Comparison of ENCODE assay signal across 7 cellular contexts in genomic region chr9:3733527-3734262, GRCh38.
A peak's percentile ranks its signal among the peaks of the same experiment; 100 is the strongest.
DNase-seq lines count a peak whose midpoint lies in the region; ATAC-seq, FAIRE-seq and TF ChIP-seq lines count a peak whose summit lies in the region.
"Not testable (repeated sequence)": the region's sequence is repeated elsewhere in the genome, so short reads cannot be mapped to it uniquely, and the experiment has no call there.

No MANE protein-coding gene starts in this region.

- not testable (repeated sequence) for H2AFZ ChIP-seq in IMR-90 (replicated peaks; ENCODE audit: low read length, poor library complexity); mesenchymal stem cell (ENCODE audit: low read depth, low read length); osteoblast (ENCODE audit: low read length)

- 87% methylated on average over 18 of the region's 56 CpGs for WGBS in A549 (ENCODE audit: missing lambda C conversion rate)
- WGBS in IMR-90 (ENCODE audit: extremely low coverage in 2 of 2, insufficient read length in 1 of 2), 2 experiments = 93% methylated on average over 23 of the region's 56 CpGs; no CpG with 5 or more reads in 1 of the 2 experiments
- WGBS in mesenchymal stem cell = 96% methylated on average over 53 of the region's 56 CpGs

- not testable (repeated sequence) for FAIRE-seq in A549 (lab: Jason Lieb, UNC)

- in situ Hi-C loops in IMR-90 (cut with MboI; ENCODE audit: low sequenced_read_pairs) = loop anchor here (5.0 to 25.0 kb wide), 3 partner anchors 329 to 629 kb away; no protein-coding TSS in a partner anchor

- H3K27ac Mint-ChIP-seq in activated CD4-positive, alpha-beta T cell treated with anti-CD3 and anti-CD28 coated beads, Interleukin-2, amount 10 ng/mL, durations not matched to agents 24 days and 14 days = not testable (repeated sequence)
- peak overlapping the region in 3 of 5 experiments; percentile 87 to 90 (median 89) for H3K27ac Mint-ChIP-seq in brain

- peak overlapping the region in 1 of 2 experiments; percentile 83 for H2BK12ac ChIP-seq in mesenchymal stem cell (ENCODE audit: low read length in 2 of 2)

- not testable (repeated sequence) for H2AK9ac ChIP-seq in IMR-90 (replicated peaks; ENCODE audit: low read depth, low read length, poor library complexity)

- POLR2A ChIA-PET in A549 (lab: Yijun Ruan, JAX) = interaction anchor here (0.9 to 1.4 kb wide), 2 partner anchors 495 to 566 kb away, joined by 3 read pairs; partner anchors contain the start of gene GLIS3
- POLR2A ChIA-PET in IMR-90 (lab: Charles Lee; ENCODE audit: unreplicated experiment) = interaction anchor here (0.7 kb wide), 1 partner anchor 55 kb away, joined by 3 read pairs; no protein-coding TSS in a partner anchor

- not testable (repeated sequence) for TF ChIP-seq RAD21 in A549 (conservative IDR thresholded peaks at IDR 0.05 in 1 of 2, IDR thresholded peaks at IDR 0.05 in 1 of 2); IMR-90 (IDR thresholded peaks at IDR 0.05; ENCODE audit: low read length)

- not testable (repeated sequence) for H2BK5ac ChIP-seq in IMR-90 (ENCODE audit: low read depth, low read length, poor library complexity, severe bottlenecking); mesenchymal stem cell (ENCODE audit: low read depth, low read length, poor library complexity, severe bottlenecking)

- not testable (repeated sequence) for H3K27me3 Mint-ChIP-seq in activated CD4-positive, alpha-beta T cell treated with anti-CD3 and anti-CD28 coated beads, Interleukin-2, amount 10 ng/mL, durations not matched to agents 24 days and 14 days; brain

- not testable (repeated sequence) for H3K18ac ChIP-seq in IMR-90 (ENCODE audit: low read depth, low read length); mesenchymal stem cell (ENCODE audit: low read depth in 1 of 2, low read length in 2 of 2)

- peak overlapping the region in 1 of 2 experiments; percentile 49; a peak in 1 of 4 replicates for H4K8ac ChIP-seq in IMR-90 (ENCODE audit: low read depth in 2 of 2, low read length in 2 of 2)
- H4K8ac ChIP-seq in mesenchymal stem cell (ENCODE audit: low read length) = not testable (repeated sequence)

- dilution Hi-C loops in IMR-90 (cut with HindIII; ENCODE audit: low sequenced_read_pairs, unreplicated experiment) = not testable (repeated sequence)

- TF ChIP-seq EP300 in A549 (IDR thresholded peaks at IDR 0.05) = not testable (repeated sequence)

- H3K27ac ChIP-seq in A549 = peak overlapping the region; percentile 52 to 69
- H3K27ac ChIP-seq in IMR-90 (ENCODE audit: insufficient read depth, low read length); mesenchymal stem cell (ENCODE audit: low read length, poor library complexity, severe bottlenecking); upper lobe of right lung: not testable (repeated sequence)
- H3K27ac ChIP-seq in osteoblast (ENCODE audit: low read depth, low read length) = peak overlapping the region; percentile 81

- H2AK5ac ChIP-seq in IMR-90 (ENCODE audit: low read depth, low read length); mesenchymal stem cell (ENCODE audit: low read length, severe bottlenecking): not testable (repeated sequence)

- H3K4me3 Mint-ChIP-seq in activated CD4-positive, alpha-beta T cell treated with anti-CD3 and anti-CD28 coated beads, Interleukin-2, amount 10 ng/mL, durations not matched to agents 24 days and 14 days; brain: not testable (repeated sequence)

- not testable (repeated sequence) for DNase-seq in A549 (ENCODE audit: low read depth in 1 of 2, low spot score in 1 of 2); IMR-90; mesenchymal stem cell
- peak; percentile 49 for DNase-seq in activated CD4-positive, alpha-beta T cell treated with anti-CD3 and anti-CD28 coated beads, Interleukin-2, amount 10 ng/mL, durations not matched to agents 24 days and 14 days
- DNase-seq in osteoblast (ENCODE audit: insufficient read length, low spot score, missing footprints) (peak; percentile 13), upper lobe of right lung (peak; percentile 59)

- not testable (repeated sequence) for H3K4me3 ChIP-seq in A549; IMR-90 (ENCODE audit: insufficient read depth, low read depth, low read length); mesenchymal stem cell (ENCODE audit: insufficient read depth in 1 of 2, low read depth in 1 of 2, low read length in 2 of 2); osteoblast (ENCODE audit: insufficient read depth, low read length); upper lobe of right lung

- H3K79me2 ChIP-seq in osteoblast (ENCODE audit: insufficient read depth, low read length) = not testable (repeated sequence)

- ATAC-seq in A549; IMR-90 (ENCODE audit: low read depth); upper lobe of right lung: not testable (repeated sequence)

- H3K4me2 ChIP-seq in A549; IMR-90 (ENCODE audit: low read depth, low read length); mesenchymal stem cell (ENCODE audit: low read length, poor library complexity, severe bottlenecking); osteoblast (ENCODE audit: insufficient read depth, low read length): not testable (repeated sequence)

- H3K4me1 ChIP-seq in A549; IMR-90 (ENCODE audit: control insufficient read depth, insufficient read depth, low read length); mesenchymal stem cell (ENCODE audit: control insufficient read depth, insufficient read depth, low read depth, low read length); upper lobe of right lung: not testable (repeated sequence)
- H3K4me1 ChIP-seq in osteoblast (ENCODE audit: insufficient read depth, low read length) = peaks cover 13% of the 10 kb centered on the region

- H3K56ac ChIP-seq in IMR-90 (ENCODE audit: extremely low read depth, insufficient read depth, low read length) = not testable (repeated sequence)

- peak overlapping the region; percentile 10; the same call in 1 of the 2 replicates for H2BK20ac ChIP-seq in IMR-90 (ENCODE audit: low read depth, low read length)

- not testable (repeated sequence) for H3K23ac ChIP-seq in IMR-90 (ENCODE audit: low read depth, low read length); mesenchymal stem cell (ENCODE audit: low read length in 2 of 2)

- H3K9me1 ChIP-seq in IMR-90 (ENCODE audit: insufficient read depth, low read length) = not testable (repeated sequence)

- not testable (repeated sequence) for H3K36me3 ChIP-seq in IMR-90 (ENCODE audit: control insufficient read depth, insufficient read depth, low read length); mesenchymal stem cell (ENCODE audit: control insufficient read depth in 1 of 2, insufficient read depth in 2 of 2, low read depth in 1 of 2, low read length in 2 of 2); osteoblast (ENCODE audit: insufficient read depth, low read length); upper lobe of right lung

- H3K4ac ChIP-seq in IMR-90 (ENCODE audit: low read depth, low read length) = peak overlapping the region; percentile 49; the same call in 1 of the 2 replicates
- H3K4ac ChIP-seq in mesenchymal stem cell (ENCODE audit: low read depth in 1 of 2, low read length in 2 of 2) = not testable (repeated sequence)

- H3K9ac ChIP-seq in IMR-90 (ENCODE audit: low read depth, low read length); mesenchymal stem cell (ENCODE audit: low read length): not testable (repeated sequence)

- not testable (repeated sequence) for H4K20me1 ChIP-seq in IMR-90 (ENCODE audit: insufficient read depth, low read length); osteoblast (ENCODE audit: insufficient read depth, low read length)

- not testable (repeated sequence) for H3K9me3 ChIP-seq in A549; IMR-90 (ENCODE audit: control insufficient read depth, insufficient read depth, low read length); mesenchymal stem cell (ENCODE audit: control insufficient read depth, low read length); osteoblast (ENCODE audit: low read depth, low read length); upper lobe of right lung

- H3K14ac ChIP-seq in IMR-90 (replicated peaks; ENCODE audit: low read depth, low read length); mesenchymal stem cell (ENCODE audit: low read length in 2 of 2): not testable (repeated sequence)

- not testable (repeated sequence) for H2BK120ac ChIP-seq in IMR-90 (ENCODE audit: low read depth, low read length)
- peak overlapping the region; percentile 9 for H2BK120ac ChIP-seq in mesenchymal stem cell (ENCODE audit: low read depth, low read length)

- not testable (repeated sequence) for H4K91ac ChIP-seq in IMR-90 (ENCODE audit: insufficient read depth, low read depth, low read length)
- peak overlapping the region; percentile 48 for H4K91ac ChIP-seq in mesenchymal stem cell (ENCODE audit: low read length)

- intact Hi-C loops in IMR-90 (cut with micrococcal nuclease) = loop anchor here (2.0 to 10.0 kb wide), 5 partner anchors 171 to 641 kb away; no protein-coding TSS in a partner anchor
- intact Hi-C loops in activated CD4-positive, alpha-beta T cell treated with anti-CD3 and anti-CD28 coated beads, Interleukin-2, amount 10 ng/mL, durations not matched to agents 24 days and 14 days (cut with micrococcal nuclease) = loop anchor here (5.0 to 10.0 kb wide), 3 partner anchors 266 to 564 kb away; no protein-coding TSS in a partner anchor
- intact Hi-C loops in upper lobe of right lung (cut with DNase I) = not testable (repeated sequence)

- CTCF ChIA-PET in A549 (lab: Yijun Ruan, JAX) (interaction anchor here (0.5 to 6.5 kb wide), 20 partner anchors 8 to 662 kb away, joined by 3 to 71 read pairs (median 4); no protein-coding TSS in a partner anchor), IMR-90 (lab: Yijun Ruan, JAX) (interaction anchor here (3.2 kb wide), 1 partner anchor 494 kb away, joined by 15 read pairs; no protein-coding TSS in a partner anchor)

- 0 out of 3 replicates have a peak overlapping the region, but pooled peaks have one; percentile 18 for H2BK15ac ChIP-seq in IMR-90 (ENCODE audit: low read depth, low read length)
- H2BK15ac ChIP-seq in mesenchymal stem cell (ENCODE audit: low read depth, poor library complexity, severe bottlenecking) = not testable (repeated sequence)

- TF ChIP-seq POLR2A in A549 (IDR thresholded peaks at IDR 0.05; ENCODE audit: low read length); IMR-90 (IDR thresholded peaks at IDR 0.05; ENCODE audit: low read depth, low read length): not testable (repeated sequence)

- H4K5ac ChIP-seq in IMR-90 (ENCODE audit: low read depth, low read length) = not testable (repeated sequence)

- not testable (repeated sequence) for H3K36me3 Mint-ChIP-seq in activated CD4-positive, alpha-beta T cell treated with anti-CD3 and anti-CD28 coated beads, Interleukin-2, amount 10 ng/mL, durations not matched to agents 24 days and 14 days (ENCODE audit: low read depth); brain

- not testable (repeated sequence) for BruUV-seq in IMR-90 (replicated peaks; lab: Mats Ljungman, UMichigan)

- H3K27me3 ChIP-seq in IMR-90 (ENCODE audit: control insufficient read depth, insufficient read depth, low read length); mesenchymal stem cell (ENCODE audit: control insufficient read depth in 1 of 2, insufficient read depth in 1 of 2, low read length in 2 of 2); osteoblast (ENCODE audit: insufficient read depth, low read length); upper lobe of right lung: not testable (repeated sequence)

- H3K4me1 Mint-ChIP-seq in activated CD4-positive, alpha-beta T cell treated with anti-CD3 and anti-CD28 coated beads, Interleukin-2, amount 10 ng/mL, durations not matched to agents 24 days and 14 days = peaks cover 11% of the 10 kb centered on the region
- H3K4me1 Mint-ChIP-seq in brain = peaks cover 25% of the 10 kb centered on the region

- TF ChIP-seq CTCF in A549 (IDR thresholded peaks at IDR 0.05); IMR-90 (conservative IDR thresholded peaks at IDR 0.05; ENCODE audit: low read depth, low read length); brain (conservative IDR thresholded peaks at IDR 0.05); osteoblast (IDR thresholded peaks at IDR 0.05; ENCODE audit: extremely low read depth, low read depth, low read length); upper lobe of right lung (IDR thresholded peaks at IDR 0.05): not testable (repeated sequence)

- not testable (repeated sequence) for H3K9me3 Mint-ChIP-seq in activated CD4-positive, alpha-beta T cell treated with anti-CD3 and anti-CD28 coated beads, Interleukin-2, amount 10 ng/mL, durations not matched to agents 24 days and 14 days; brain

- not testable (repeated sequence) for H3K79me1 ChIP-seq in IMR-90 (ENCODE audit: low read depth in 1 of 2, low read length in 2 of 2); mesenchymal stem cell (replicated peaks; ENCODE audit: low read length, poor library complexity, severe bottlenecking)
